Comparison of ENCODE assay signal across 17 cellular contexts in the genomic region with DNA sequence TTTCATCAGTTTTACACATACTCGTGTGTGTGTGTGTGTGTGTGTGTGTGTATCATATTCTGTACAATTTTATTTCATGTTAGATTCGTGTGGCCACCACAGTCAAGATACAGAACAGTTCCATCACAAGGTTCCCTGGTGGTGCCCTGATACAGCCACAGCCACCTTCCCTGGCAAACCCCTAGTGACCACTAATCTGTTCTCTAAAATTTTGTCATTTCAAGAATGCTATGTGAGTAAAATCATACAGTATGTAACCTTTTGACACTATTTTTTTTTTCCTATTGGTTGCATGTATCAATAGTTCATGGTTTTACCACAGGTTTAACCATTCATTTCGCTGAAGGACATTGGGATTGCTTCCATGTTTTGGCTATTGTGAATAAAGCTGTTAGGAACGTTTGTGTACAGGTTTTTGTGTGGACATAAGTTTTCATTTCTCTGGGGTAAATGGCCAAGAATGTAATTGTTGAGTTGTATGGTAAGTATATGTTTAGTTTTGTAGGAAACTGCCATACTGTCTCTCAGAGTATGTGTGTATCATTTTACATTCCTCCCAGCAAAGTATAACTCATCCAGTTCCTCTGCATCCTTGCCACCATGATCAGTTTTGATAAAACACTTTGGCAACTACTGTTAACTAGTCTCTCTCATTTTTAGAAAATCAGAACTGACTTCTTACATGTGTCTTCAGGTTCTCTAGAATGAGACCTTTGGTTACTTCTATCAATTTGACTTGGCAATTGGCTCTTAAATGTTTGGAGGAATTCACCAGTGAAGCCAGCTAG. TPM values are rescaled to one million over a fixed set of nuclear protein-coding genes. Genes with fewer than 3 reads are reported as not detected.
A peak's percentile ranks its signal among the peaks of the same experiment; 100 is the strongest.
DNase-seq lines count a peak whose midpoint lies in the region; ATAC-seq lines count a peak whose summit lies in the region.
"Had no signal": no experiment of that assay in that cellular context is flagged by ENCODE, and none has a peak within 500 bp of the region (broad histone marks: within the 10 kb centered on the region; RNA-seq: fewer than 3 reads in every experiment).

No MANE protein-coding gene starts in this region.

- peak; percentile 91 to 93 for ATAC-seq in activated T-cell treated with anti-CD3 and anti-CD28 coated beads, Interleukin-2, amount 50 U/mL, for 72 hours (replicated peaks in 1 of 2)
- peak; percentile 57 for ATAC-seq in GM21529 (IDR thresholded peaks at IDR 0.05; ENCODE audit: unreplicated experiment)
- peak; percentile 49 for ATAC-seq in HG03439 (IDR thresholded peaks at IDR 0.05; ENCODE audit: unreplicated experiment)
- ATAC-seq in stimulated activated effector memory CD8-positive, alpha-beta T cell treated with anti-CD3 and anti-CD28 coated beads, Interleukin-12 subunit alpha, Interleukin-12 subunit beta, amount 100 ng/mL, for 72 hours, result peak; percentile 97
- no peak for ATAC-seq in GM18511 (IDR thresholded peaks at IDR 0.05; ENCODE audit: unreplicated experiment)
- ATAC-seq: left lobe of liver, right cardiac atrium had no signal

- H3K27me3 Mint-ChIP-seq in activated T-cell treated with anti-CD3 and anti-CD28 coated beads, Interleukin-2, amount 50 U/mL, for 72 hours (ENCODE audit: low read depth), result no peaks in the 10 kb centered on the region
- H3K27me3 Mint-ChIP-seq: CD4-positive, alpha-beta memory T cell had no signal

- peaks cover 28% of the 10 kb centered on the region for H3K4me1 Mint-ChIP-seq in activated T-cell treated with anti-CD3 and anti-CD28 coated beads, Interleukin-2, amount 50 U/mL, for 72 hours (ENCODE audit: low read depth)
- peaks cover 33% of the 10 kb centered on the region for H3K4me1 Mint-ChIP-seq in stimulated activated effector memory CD8-positive, alpha-beta T cell treated with anti-CD3 and anti-CD28 coated beads, Interleukin-12 subunit alpha, Interleukin-12 subunit beta, amount 100 ng/mL, for 72 hours

- no peaks in the 10 kb centered on the region for H3K9me3 Mint-ChIP-seq in activated T-cell treated with anti-CD3 and anti-CD28 coated beads, Interleukin-2, amount 50 U/mL, for 72 hours
- no peaks in the 10 kb centered on the region for H3K9me3 Mint-ChIP-seq in stimulated activated effector memory CD8-positive, alpha-beta T cell treated with anti-CD3 and anti-CD28 coated beads, Interleukin-12 subunit alpha, Interleukin-12 subunit beta, amount 100 ng/mL, for 72 hours
- H3K9me3 Mint-ChIP-seq: CD4-positive, alpha-beta memory T cell; T-helper 1 cell treated with Interleukin-12 subunit alpha and Interleukin-12 subunit beta and Interleukin-4 antibody, amounts not matched to agents 30 μg/mL and 1 μg/mL, for 36 hours had no signal

- H3K27ac Mint-ChIP-seq in activated T-cell treated with anti-CD3 and anti-CD28 coated beads, Interleukin-2, amount 50 U/mL, for 72 hours, result peak overlapping the region; percentile 81
- peak overlapping the region; percentile 16 for H3K27ac Mint-ChIP-seq in stimulated activated effector memory CD8-positive, alpha-beta T cell treated with anti-CD3 and anti-CD28 coated beads, Interleukin-12 subunit alpha, Interleukin-12 subunit beta, amount 100 ng/mL, for 72 hours
- H3K27ac Mint-ChIP-seq: CD4-positive, alpha-beta memory T cell; T-helper 1 cell treated with Interleukin-12 subunit alpha and Interleukin-12 subunit beta and Interleukin-4 antibody, amounts not matched to agents 30 μg/mL and 1 μg/mL, for 36 hours had no signal

- intact Hi-C loops in cardiac septum (cut with DNase I), result no loop called here

- H3K36me3 Mint-ChIP-seq in activated T-cell treated with anti-CD3 and anti-CD28 coated beads, Interleukin-2, amount 50 U/mL, for 72 hours (ENCODE audit: insufficient read depth in 2 of 2), result no peaks in the 10 kb centered on the region
- H3K36me3 Mint-ChIP-seq in stimulated activated effector memory CD8-positive, alpha-beta T cell treated with anti-CD3 and anti-CD28 coated beads, Interleukin-12 subunit alpha, Interleukin-12 subunit beta, amount 100 ng/mL, for 72 hours, result peaks cover 5% of the 10 kb centered on the region

- H3K4me3 Mint-ChIP-seq in activated T-cell treated with anti-CD3 and anti-CD28 coated beads, Interleukin-2, amount 50 U/mL, for 72 hours, result peak overlapping the region in 1 of 2 donors; percentile 15
- no peak overlapping the region for H3K4me3 Mint-ChIP-seq in stimulated activated effector memory CD8-positive, alpha-beta T cell treated with anti-CD3 and anti-CD28 coated beads, Interleukin-12 subunit alpha, Interleukin-12 subunit beta, amount 100 ng/mL, for 72 hours
- H3K4me3 Mint-ChIP-seq: CD4-positive, alpha-beta memory T cell; T-helper 1 cell treated with Interleukin-12 subunit alpha and Interleukin-12 subunit beta and Interleukin-4 antibody, amounts not matched to agents 30 μg/mL and 1 μg/mL, for 36 hours had no signal

- peak; percentile 50 to 54 for DNase-seq in activated T-cell treated with anti-CD3 and anti-CD28 coated beads, Interleukin-2, amount 50 U/mL, for 72 hours
- no peak for DNase-seq in activated T-cell treated with anti-CD3 and anti-CD28 coated beads, Interleukin-2, amount 50 U/mL, for 1 hour
- DNase-seq in stimulated activated effector memory CD8-positive, alpha-beta T cell treated with anti-CD3 and anti-CD28 coated beads, Interleukin-12 subunit alpha, Interleukin-12 subunit beta, amount 100 ng/mL, for 72 hours (ENCODE audit: low spot score in 2 of 2), result peak in 1 of 2 donors; percentile 61
- no peak for DNase-seq in amniotic stem cell (lab: John Stamatoyannopoulos, UW)
- no peak for DNase-seq in cardiac septum (ENCODE audit: low spot score)
- DNase-seq: CD4-positive, alpha-beta memory T cell; DMS79 treated with DMSO at 0.1 percent for 48 hours; MV-4-11; NCI-H2081 treated with DMSO at 0.1 percent for 48 hours; NCI-H69; right cardiac atrium; SIG-M5 had no signal

RNA-seq across cellular contexts. Expression of a gene that starts 20.6 kb away (rescaled TPM):
- total RNA-seq in activated T-cell treated with anti-CD3 and anti-CD28 coated beads, Interleukin-2, amount 50 U/mL, for 72 hours, result 10 to 100 TPM; 21.7 to 23.1 TPM
- total RNA-seq in cardiac septum, result 22.5 TPM

RNA-seq across cellular contexts. Expression of a gene that starts 39.8 kb away (rescaled TPM):
- 10 to 100 TPM; 19.8 to 28.4 TPM for total RNA-seq in activated T-cell treated with anti-CD3 and anti-CD28 coated beads, Interleukin-2, amount 50 U/mL, for 72 hours
- total RNA-seq in cardiac septum, result 17.6 TPM

Comparison
In these comparisons a context has a peak if more than half of its experiments do, and no peak if none do; other contexts are left out.
1. DNase-seq: peak in activated T-cell treated with anti-CD3 and anti-CD28 coated beads, Interleukin-2, amount 50 U/mL, for 72 hours (2 of 2); none in activated T-cell treated with anti-CD3 and anti-CD28 coated beads, Interleukin-2, amount 50 U/mL, for 1 hour (single experiment), amniotic stem cell (single experiment) and cardiac septum (single experiment).